ENCODE assay signal across 34 cellular contexts in the genomic region with DNA sequence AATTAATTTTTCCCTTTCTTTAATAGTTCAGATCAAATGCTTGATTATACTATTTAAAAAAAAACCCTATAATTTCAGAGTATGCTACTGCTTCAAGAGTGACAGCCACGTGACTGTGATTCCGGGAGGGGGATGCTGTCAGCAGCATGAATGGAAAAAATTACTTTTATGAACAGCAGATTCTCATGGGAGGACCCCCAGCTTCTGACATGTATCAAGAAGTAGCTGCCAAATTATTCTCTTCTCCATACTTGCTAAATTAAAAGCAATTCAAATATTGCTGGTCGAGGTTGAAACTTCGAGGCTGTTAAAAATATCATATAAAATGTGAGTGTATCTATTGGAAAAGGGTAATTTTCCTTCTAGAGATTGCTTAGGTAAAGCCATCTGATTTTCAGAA.
"Had no signal": no experiment of that assay in that cellular context is flagged by ENCODE, and none has a peak within 500 bp of the region (broad histone marks: within the 10 kb centered on the region; RNA-seq: fewer than 3 reads in every experiment).

No MANE protein-coding gene starts in this region.

- H3K4me3 ChIP-seq: MG63 had no signal

- H3K27me3 ChIP-seq: MG63 had no signal

- H3K9me3 ChIP-seq: MG63 had no signal

- H3K36me3 ChIP-seq: MG63 had no signal

- DNase-seq: Karpas-422, Kasumi-1, MG63, MM.1S, MV-4-11, NCI-H1048, NCI-H1092, NCI-H1092 treated with DMSO at 0.1 percent for 48 hours, NCI-H1105, NCI-H1105 treated with DMSO at 0.1 percent for 48 hours, NCI-H1417, NCI-H1417 treated with DMSO at 0.1 percent for 48 hours, NCI-H1436, NCI-H1436 treated with DMSO at 0.1 percent for 48 hours, NCI-H146, NCI-H1694, NCI-H1694 treated with DMSO at 0.1 percent for 48 hours, NCI-H187, NCI-H187 treated with DMSO at 0.1 percent for 48 hours, NCI-H1930, NCI-H2029, NCI-H2029 treated with DMSO at 0.1 percent for 48 hours, NCI-H2081, NCI-H2081 treated with DMSO at 0.1 percent for 48 hours, NCI-H2107, NCI-H2171, NCI-H2171 treated with DMSO at 0.1 percent for 48 hours, NCI-H2227 treated with DMSO at 0.1 percent for 48 hours, NCI-H226, NCI-H345, NCI-H446, NCI-H446 treated with DMSO at 0.1 percent for 48 hours, NCI-H510A, NCI-H510A treated with DMSO at 0.1 percent for 48 hours had no signal
